Comparison of ENCODE assay signal across 11 cellular contexts in the genomic region with DNA sequence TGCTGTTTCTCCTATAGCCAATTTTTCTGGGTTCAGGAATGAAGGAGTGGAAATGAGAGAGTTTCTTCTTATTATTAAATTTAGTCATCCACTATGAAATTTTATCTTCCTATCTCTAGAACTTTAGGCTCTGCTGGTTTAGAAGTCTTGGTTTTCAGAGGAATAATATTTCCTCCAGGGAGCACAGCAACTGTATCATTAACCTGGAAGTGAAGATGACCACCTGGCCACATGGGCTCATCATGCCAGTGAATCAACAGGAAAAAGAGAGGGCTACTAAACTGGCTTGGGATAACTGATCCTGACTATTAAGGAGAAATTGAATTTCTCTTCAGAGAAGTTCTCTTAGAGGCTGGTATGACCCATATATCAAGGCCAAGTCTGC.
"Had no signal": no experiment of that assay in that cellular context is flagged by ENCODE, and none has a peak within 500 bp of the region (broad histone marks: within the 10 kb centered on the region; RNA-seq: fewer than 3 reads in every experiment).

No MANE protein-coding gene starts in this region.

- H3K27me3 ChIP-seq: cardiac muscle cell, stomach, thyroid gland, uterus had no signal

- H3K9me3 ChIP-seq: stomach, thyroid gland, uterus had no signal

- H3K4me3 ChIP-seq: cardiac muscle cell, stomach, thyroid gland, uterus had no signal

- FAIRE-seq: endometrium had no signal

- H3K27ac ChIP-seq: cardiac muscle cell, stomach, thyroid gland, uterus had no signal

- DNase-seq: activated CD4-positive, alpha-beta T cell treated with anti-CD3 and anti-CD28 coated beads, Interleukin-2, amount 50 U/mL, for 1 hour; activated effector memory CD4-positive, alpha-beta T cell treated with Interleukin-2 at 50 U/mL for 16 hours; aorta; nephron progenitor cell; stimulated activated CD4-positive, alpha-beta T cell treated with anti-CD3 and anti-CD28 coated beads, Interleukin-4, amount 100 ng/mL, for 4 hours; stomach; thyroid gland; uterus had no signal

- H3K4me1 ChIP-seq: uterus had no signal

- ATAC-seq: esophagus mucosa had no signal

- H3K36me3 ChIP-seq: cardiac muscle cell, stomach, thyroid gland, uterus had no signal
